ENCODE assay signal across 24 cellular contexts in the genomic region with DNA sequence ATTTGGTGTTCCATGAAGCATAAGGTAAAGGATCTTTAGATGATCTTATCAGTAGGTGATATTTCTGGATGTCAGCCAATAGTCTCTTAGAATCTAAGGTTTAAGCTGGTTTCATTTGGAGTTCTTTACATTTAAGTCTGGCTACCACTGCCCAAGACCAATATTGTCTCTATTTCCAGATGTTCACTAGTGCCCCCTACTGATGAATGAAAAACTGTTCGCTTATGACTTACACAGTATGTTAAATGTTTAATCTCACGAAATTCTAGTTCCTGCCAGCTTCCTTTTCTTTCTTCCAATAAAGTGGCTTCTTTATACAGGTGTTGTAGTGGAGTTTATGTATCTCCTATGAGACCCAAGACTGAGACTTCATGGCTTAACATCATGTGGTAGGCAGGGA. TPM values are rescaled to one million over a fixed set of nuclear protein-coding genes. Genes with fewer than 3 reads are reported as not detected.
DNase-seq lines count a peak whose midpoint lies in the region; ATAC-seq, FAIRE-seq and TF ChIP-seq lines count a peak whose summit lies in the region.
"Had no signal": no experiment of that assay in that cellular context is flagged by ENCODE, and none has a peak within 500 bp of the region (broad histone marks: within the 10 kb centered on the region; RNA-seq: fewer than 3 reads in every experiment).

No MANE protein-coding gene starts in this region.

- H2BK20ac ChIP-seq in H1 (ENCODE audit: low read length): no peak overlapping the region

- H2AFZ ChIP-seq in Loucy (ENCODE audit: low read length) (no peak overlapping the region), H1 (ENCODE audit: low read length) (no peak overlapping the region)
- H2AFZ ChIP-seq: parathyroid adenoma, PC-9 had no signal

- H3K4ac ChIP-seq in H1 (replicated peaks; ENCODE audit: insufficient read length, low read depth, low read length): no peak overlapping the region

- H2BK15ac ChIP-seq in H1 (ENCODE audit: low read length): no peak overlapping the region

- H3K23me2 ChIP-seq in H1 (ENCODE audit: low read depth, low read length): no peaks in the 10 kb centered on the region

- H3K36me3 ChIP-seq in Loucy (ENCODE audit: insufficient read depth, low read length) (no peaks in the 10 kb centered on the region), H1 (ENCODE audit: control insufficient read depth in 2 of 4, insufficient read depth in 4 of 4, low read length in 3 of 4) (no peaks in the 10 kb centered on the region), esophagus muscularis mucosa (no peaks in the 10 kb centered on the region)
- H3K36me3 ChIP-seq: adrenal gland, heart right ventricle, upper lobe of right lung had no signal

- no peak overlapping the region for H3K56ac ChIP-seq in H1 (replicated peaks; ENCODE audit: insufficient read length, low read depth, low read length)

- H2BK12ac ChIP-seq in H1 (ENCODE audit: low read depth, low read length): no peak overlapping the region

- no peaks in the 10 kb centered on the region for H3F3A ChIP-seq in Loucy (ENCODE audit: low read depth)

- peak; percentile 7 for FAIRE-seq in H1 (lab: Jason Lieb, UNC)
- FAIRE-seq: keratinocyte had no signal

- no peaks in the 10 kb centered on the region for H3K79me1 ChIP-seq in H1 (ENCODE audit: low read depth, low read length)

- peak in 1 of 2 experiments; percentile 14; a peak in 1 of 4 replicates for TF ChIP-seq RAD21 in H1 (IDR thresholded peaks at IDR 0.05 in 1 of 2, conservative IDR thresholded peaks at IDR 0.05 in 1 of 2; ENCODE audit: low read depth in 2 of 2, low read length in 2 of 2)

- no peaks in the 10 kb centered on the region for H4K20me1 ChIP-seq in Loucy (ENCODE audit: insufficient read depth, low read length, poor library complexity, severe bottlenecking)
- no peaks in the 10 kb centered on the region for H4K20me1 ChIP-seq in H1 (replicated peaks in 1 of 2; ENCODE audit: control insufficient read depth in 1 of 2, insufficient read depth in 2 of 2, low read length in 2 of 2)

- no peak overlapping the region for H4K5ac ChIP-seq in H1 (ENCODE audit: insufficient read length, low read depth, low read length)

- intact Hi-C loops in esophagus muscularis mucosa (cut with DNase I): no loop called here

- H3K9me3 ChIP-seq in Loucy (ENCODE audit: insufficient read depth, low read depth, low read length) (0 out of 2 replicates have a peak, but pooled peaks cover 5% of the 10 kb centered on the region), H1 (ENCODE audit: insufficient read depth in 2 of 2, low read depth in 1 of 2, low read length in 1 of 2) (peaks cover 11% of the 10 kb centered on the region in 2 experiments; a peak in 2 of 4 replicates), esophagus muscularis mucosa (peaks cover 0 to 13% (median 8%) of the 10 kb centered on the region in 4 donors)
- H3K9me3 ChIP-seq: adrenal gland had no signal

- H3K27me3 ChIP-seq in Loucy (ENCODE audit: insufficient read depth, low read length, poor library complexity, severe bottlenecking) (no peaks in the 10 kb centered on the region), H1 (replicated peaks in 1 of 4; ENCODE audit: control insufficient read depth in 3 of 4, extremely low read depth in 1 of 4, insufficient read depth in 3 of 4, low read length in 3 of 4) (no peaks in the 10 kb centered on the region), esophagus muscularis mucosa (no peaks in the 10 kb centered on the region)
- H3K27me3 ChIP-seq: adrenal gland, heart right ventricle, upper lobe of right lung had no signal

- no peak overlapping the region for H3K27ac ChIP-seq in 22Rv1
- H3K27ac ChIP-seq in H1 (ENCODE audit: low read depth, low read length): no peak overlapping the region
- no peak overlapping the region for H3K27ac ChIP-seq in esophagus muscularis mucosa (replicated peaks in 1 of 4)
- H3K27ac ChIP-seq: adrenal gland, heart right ventricle, parathyroid adenoma, PC-9, SK-N-MC, upper lobe of right lung had no signal

- no peaks in the 10 kb centered on the region for H3K4me1 ChIP-seq in Loucy (ENCODE audit: insufficient read depth, low read length, poor library complexity, severe bottlenecking)
- H3K4me1 ChIP-seq in H1 (replicated peaks in 1 of 4; ENCODE audit: control insufficient read depth in 3 of 4, insufficient read depth in 4 of 4, low read length in 3 of 4): no peaks in the 10 kb centered on the region
- H3K4me1 ChIP-seq in esophagus muscularis mucosa: no peaks in the 10 kb centered on the region
- H3K4me1 ChIP-seq: adrenal gland, heart right ventricle, parathyroid adenoma, upper lobe of right lung had no signal

- no peaks in the 10 kb centered on the region for H3K79me2 ChIP-seq in Loucy (ENCODE audit: insufficient read depth, low read length)
- no peaks in the 10 kb centered on the region for H3K79me2 ChIP-seq in H1 (ENCODE audit: control insufficient read depth in 1 of 2, insufficient read depth in 2 of 2, low read length in 2 of 2)
- H3K79me2 ChIP-seq: parathyroid adenoma had no signal

- no peaks in the 10 kb centered on the region for H3K9me2 ChIP-seq in Loucy (replicated peaks; ENCODE audit: low read depth, low read length)

- H2BK5ac ChIP-seq in H1 (ENCODE audit: low read depth, low read length): no peak overlapping the region

- H3K9ac ChIP-seq in Loucy (ENCODE audit: low read depth, low read length, poor library complexity, severe bottlenecking) (no peak overlapping the region), H1 (replicated peaks in 1 of 4; ENCODE audit: extremely low read depth in 1 of 4, low read depth in 3 of 4, low read length in 3 of 4) (no peak overlapping the region)
- H3K9ac ChIP-seq: parathyroid adenoma had no signal

- no peak overlapping the region for H3K4me3 ChIP-seq in Loucy (ENCODE audit: low read length, poor library complexity, severe bottlenecking)
- H3K4me3 ChIP-seq in H1 (ENCODE audit: extremely low read depth in 1 of 4, insufficient read depth in 2 of 4, low read depth in 3 of 4, low read length in 4 of 4): no peak overlapping the region
- H3K4me3 ChIP-seq in esophagus muscularis mucosa: no peak overlapping the region
- H3K4me3 ChIP-seq: adrenal gland, heart right ventricle, PC-9, SK-N-MC, upper lobe of right lung had no signal

- no peak overlapping the region for H3K14ac ChIP-seq in H1 (ENCODE audit: insufficient read length)

- ATAC-seq in HG02840 (IDR thresholded peaks at IDR 0.05; ENCODE audit: low FRiP score, unreplicated experiment) (no peak), HG03280 (IDR thresholded peaks at IDR 0.05; ENCODE audit: unreplicated experiment) (no peak)
- ATAC-seq: heart right ventricle; naive thymus-derived CD8-positive, alpha-beta T cell; stimulated activated naive CD8-positive, alpha-beta T cell treated with anti-CD3 and anti-CD28 coated beads, Interleukin-15, amount 100 ng/mL, for 72 hours; upper lobe of right lung had no signal

- no peak overlapping the region for H4K91ac ChIP-seq in H1 (replicated peaks; ENCODE audit: insufficient read length, low read length)

- CTCF ChIA-PET in H1 (lab: Charles Lee; ENCODE audit: partially characterized antibody): interaction anchor here (1.1 to 1.9 kb wide), 7 partner anchors 11 to 362 kb away, joined by 3 to 5 read pairs (median 4); no protein-coding TSS in a partner anchor

- H2AK5ac ChIP-seq in H1 (ENCODE audit: low read depth, low read length): no peak overlapping the region

- no peak overlapping the region for H4K8ac ChIP-seq in H1 (ENCODE audit: extremely low read depth, insufficient read depth, low read length)

- POLR2A ChIA-PET in H1 (lab: Charles Lee; ENCODE audit: partially characterized antibody): interaction anchor here (0.6 kb wide), 1 partner anchor 110 kb away, joined by 3 read pairs; no protein-coding TSS in a partner anchor

- H2BK120ac ChIP-seq in H1 (replicated peaks; ENCODE audit: low read depth, low read length): no peak overlapping the region

- 83% methylated on average over 2 of the region's 2 CpGs; no CpG with 5 or more reads in 1 of the 2 experiments for WGBS in H1 (ENCODE audit: extremely low coverage in 1 of 2, insufficient coverage in 1 of 2, insufficient read length in 1 of 2, insufficient replicate concordance in 2 of 2, low coverage in 1 of 2, low lambda C conversion rate in 2 of 2, missing lambda C conversion rate in 1 of 2), 2 experiments
- 88% methylated on average over 2 of the region's 2 CpGs for WGBS in esophagus muscularis mucosa

- H3K18ac ChIP-seq in H1 (ENCODE audit: extremely low read depth, low read length): no peak overlapping the region

- TF ChIP-seq CTCF in 22Rv1 (IDR thresholded peaks at IDR 0.05) (peak; percentile 50), Loucy (conservative IDR thresholded peaks at IDR 0.05; ENCODE audit: low read length) (peak; percentile 57), H1 (IDR thresholded peaks at IDR 0.05; ENCODE audit: control extremely low read depth in 1 of 3, insufficient read depth in 1 of 3, low read depth in 1 of 3, low read length in 3 of 3) (peak in 1 of 3 experiments; percentile 50; a peak in 2 of 4 replicates), esophagus muscularis mucosa (IDR thresholded peaks at IDR 0.05) (no peak)

- no peak for TF ChIP-seq EP300 in H1 (IDR thresholded peaks at IDR 0.05; ENCODE audit: borderline replicate concordance in 1 of 2, low read depth in 2 of 2, low read length in 2 of 2)
- TF ChIP-seq EP300 in esophagus muscularis mucosa (IDR thresholded peaks at IDR 0.05): no peak

- peak; percentile 9 for DNase-seq in ELR (ENCODE audit: low read depth)
- DNase-seq in H1 (ENCODE audit: low read depth in 1 of 2, low spot score in 2 of 2): no peak
- DNase-seq in mucosa of gallbladder (ENCODE audit: low spot score): no peak
- DNase-seq in esophagus muscularis mucosa (ENCODE audit: extremely low spot score): no peak
- DNase-seq: activated gamma-delta T cell; adrenal gland; effector CD8-positive, alpha-beta T cell; GDM1; heart right ventricle; naive thymus-derived CD8-positive, alpha-beta T cell; NCI-H2029 treated with DMSO at 0.1 percent for 48 hours; NCI-H510A treated with DMSO at 0.1 percent for 48 hours; PC-9; stimulated activated CD4-positive, alpha-beta T cell treated with anti-CD3 and anti-CD28 coated beads, Interleukin-2, amount 100 ng/mL, for 24 hours; stimulated activated naive CD8-positive, alpha-beta T cell treated with anti-CD3 and anti-CD28 coated beads, Interleukin-15, amount 100 ng/mL, for 72 hours; T1000; upper lobe of right lung had no signal

- no peak overlapping the region for H3K4me2 ChIP-seq in Loucy (ENCODE audit: low read depth, low read length, poor library complexity, severe bottlenecking)
- no peak overlapping the region for H3K4me2 ChIP-seq in H1 (ENCODE audit: insufficient read depth in 1 of 2, low read depth in 2 of 2, low read length in 2 of 2)
- H3K4me2 ChIP-seq: PC-9 had no signal

- no peak overlapping the region for H3K23ac ChIP-seq in H1 (ENCODE audit: insufficient read length)

- no peak for TF ChIP-seq POLR2A in H1 (IDR thresholded peaks at IDR 0.05; ENCODE audit: control extremely low read depth in 1 of 2, low read depth in 2 of 2, low read length in 2 of 2)
- no peak for TF ChIP-seq POLR2A in esophagus muscularis mucosa (IDR thresholded peaks at IDR 0.05; ENCODE audit: low read depth)

RNA-seq across cellular contexts. Expression of gene MIS18BP1, which starts 31.8 kb away (rescaled TPM):
- total RNA-seq in H1 (2021; fragmentation: NEBNext Ultra II Directional; extraction: Animal tissue kit (Norgen Biotek cat#: 25700)): 73.0 and 80.5 TPM in 2 replicates
- polyA plus RNA-seq in H1 (2011; rRNA removed): 12.8 and 13.1 TPM in 2 replicates
- polyA plus RNA-seq in H1 (2011; cell fraction: cytosol; rRNA removed): 31.6 TPM
- polyA plus RNA-seq in H1 (2011; cell fraction: nucleus; rRNA removed): 12.6 TPM
- 36.2 to 50.2 TPM (median 38.6 TPM) in 4 replicates for polyA plus RNA-seq in H1 (2012, experiment 1 of 2)
- 2.7 TPM for polyA plus RNA-seq in H1 (2012, experiment 2 of 2)
- polyA plus RNA-seq in H1 (2013, experiment 1 of 2): 65.7 TPM
- 60.2 TPM for polyA plus RNA-seq in H1 (2013, experiment 2 of 2)
- polyA minus RNA-seq in H1 (2011; rRNA and poly(A)+ RNA removed): 22.4 and 38.9 TPM in 2 replicates
- polyA minus RNA-seq in H1 (2011; cell fraction: cytosol; rRNA and poly(A)+ RNA removed): 49.8 TPM
- polyA minus RNA-seq in H1 (2011; cell fraction: nucleus; rRNA and poly(A)+ RNA removed): 71.2 TPM
- total RNA-seq in mucosa of gallbladder (18.2 TPM), esophagus muscularis mucosa (10 to 100 TPM; 10.8 to 20.8 (median 12.7) TPM)

Comparison
In these comparisons a context has a peak if more than half of its experiments do, and no peak if none do; other contexts are left out.
1. CTCF ChIP-seq: peak in 22Rv1 (single experiment) and Loucy (single experiment); none in esophagus muscularis mucosa (0 of 3).